18 cellular contexts compared by ENCODE assay signal in the genomic region with DNA sequence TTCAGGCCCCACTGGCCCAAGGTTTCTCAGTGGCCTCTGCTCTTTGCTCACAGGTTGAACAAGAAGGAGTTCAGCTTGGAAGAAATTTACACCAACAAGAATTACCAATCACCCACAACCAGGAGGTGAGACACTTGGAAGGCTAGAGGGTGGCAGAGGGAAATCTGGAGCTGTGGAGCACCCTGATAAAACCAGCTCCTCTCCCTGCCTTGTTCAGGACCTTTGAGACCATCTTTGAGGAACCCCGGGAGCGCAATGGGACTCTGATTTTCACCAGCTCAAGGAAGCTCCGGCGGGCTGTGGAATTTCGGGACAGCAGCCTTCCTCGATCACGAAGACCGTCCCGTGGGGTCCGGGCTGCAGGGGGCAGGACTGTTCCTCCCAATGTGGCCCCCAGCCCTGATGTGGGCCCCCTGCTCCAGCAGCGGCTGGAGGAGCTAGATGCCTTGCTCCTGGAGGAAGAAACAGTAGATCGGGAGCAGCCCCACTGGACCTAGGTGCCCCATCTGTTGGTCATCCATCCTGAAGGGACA. TPM values are rescaled to one million over a fixed set of nuclear protein-coding genes. Genes with fewer than 3 reads are reported as not detected.
A peak's percentile ranks its signal among the peaks of the same experiment; 100 is the strongest.
DNase-seq lines count a peak whose midpoint lies in the region; ATAC-seq, FAIRE-seq and TF ChIP-seq lines count a peak whose summit lies in the region.
"Had no signal": no experiment of that assay in that cellular context is flagged by ENCODE, and none has a peak within 500 bp of the region (broad histone marks: within the 10 kb centered on the region; RNA-seq: fewer than 3 reads in every experiment).

No MANE protein-coding gene starts in this region.

- peak overlapping the region; percentile 76; the same call in 1 of the 2 replicates for H3K4me2 ChIP-seq in KMS-11

- H3K9ac ChIP-seq in KMS-11: no peak overlapping the region
- no peak overlapping the region for H3K9ac ChIP-seq in kidney (ENCODE audit: low read length in 2 of 2)
- H3K9ac ChIP-seq: parathyroid adenoma had no signal

- no peaks in the 10 kb centered on the region for H4K20me1 ChIP-seq in KMS-11 (ENCODE audit: insufficient read depth)

- no peak for FAIRE-seq in kidney (lab: Jason Lieb, UNC)
- FAIRE-seq: islet of Langerhans had no signal

- no peaks in the 10 kb centered on the region for H3K36me3 ChIP-seq in KMS-11 (ENCODE audit: insufficient read depth)
- H3K36me3 ChIP-seq in kidney (ENCODE audit: control insufficient read depth in 1 of 2, insufficient read depth in 2 of 2, low read length in 2 of 2): peaks cover 10 to 33% of the 10 kb centered on the region in 2 donors

- TF ChIP-seq CTCF in AG04450 (IDR thresholded peaks at IDR 0.05; ENCODE audit: low read depth, low read length) (no peak), KMS-11 (conservative IDR thresholded peaks at IDR 0.05; ENCODE audit: low read depth, low read length) (no peak), kidney (IDR thresholded peaks at IDR 0.05; ENCODE audit: borderline replicate concordance, extremely low read depth, insufficient read depth) (no peak)

- peak overlapping the region; percentile 21 for H3K27ac ChIP-seq in AG04450 (ENCODE audit: low read depth, low read length)
- H3K27ac ChIP-seq in KMS-11: no peak overlapping the region; the same call in 1 of the 2 replicates
- no peak overlapping the region for H3K27ac ChIP-seq in kidney (ENCODE audit: low read depth in 2 of 2, low read length in 2 of 2)
- H3K27ac ChIP-seq: colonic mucosa, suprapubic skin had no signal

- H3K4me1 ChIP-seq in KMS-11 (ENCODE audit: low read depth, poor library complexity, severe bottlenecking) (peaks cover 30% of the 10 kb centered on the region), kidney (ENCODE audit: control insufficient read depth in 1 of 2, insufficient read depth in 1 of 2, low read depth in 1 of 2, low read length in 2 of 2) (peaks cover 20 to 23% of the 10 kb centered on the region in 2 donors)

- H2AFZ ChIP-seq in KMS-11 (ENCODE audit: low read depth): no peak overlapping the region
- H2AFZ ChIP-seq: parathyroid adenoma had no signal

- DNase-seq in AG04450 (ENCODE audit: low read depth, low spot score) (no peak), kidney (peak; percentile 82)
- DNase-seq in activated CD4-positive, CD25-positive, alpha-beta regulatory T cell treated with anti-CD3 and anti-CD28 coated beads, Interleukin-2, amount 50 U/mL, for 72 hours: no peak
- DNase-seq: AML-193; amygdala; colonic mucosa; DMS153; erythroblast; NCI-H2029 treated with DMSO at 0.1 percent for 48 hours; NCI-H526 treated with DMSO at 0.1 percent for 48 hours; Peyer's patch; stimulated activated CD4-positive, alpha-beta T cell treated with anti-CD3 and anti-CD28 coated beads, Interleukin-12 subunit alpha, Interleukin-12 subunit beta, amount 100 ng/mL, for 4 hours had no signal

- CTCF ChIA-PET in AG04450 (lab: Charles Lee): interaction anchor here (0.8 kb wide), 1 partner anchor 38 kb away, joined by 3 read pairs; no protein-coding TSS in a partner anchor

- H3K9me3 ChIP-seq in AG04450 (ENCODE audit: control insufficient read depth, insufficient read depth, low read length) (no peaks in the 10 kb centered on the region; the same call in 1 of the 2 replicates), kidney (ENCODE audit: control insufficient read depth in 1 of 2, low read length in 2 of 2) (no peaks in the 10 kb centered on the region)
- H3K9me3 ChIP-seq: colonic mucosa, Peyer's patch, suprapubic skin had no signal

- H3K4me3 ChIP-seq in AG04450 (ENCODE audit: low read depth, low read length) (no peak overlapping the region), KMS-11 (IDR thresholded peaks at IDR 0.05; ENCODE audit: insufficient read depth, low read depth, low read length) (no peak overlapping the region), kidney (ENCODE audit: low read length in 2 of 2) (no peak overlapping the region)
- H3K4me3 ChIP-seq: colonic mucosa, Peyer's patch, suprapubic skin had no signal

- peaks cover 13% of the 10 kb centered on the region; the same call in 1 of the 2 replicates for H3K79me2 ChIP-seq in KMS-11 (ENCODE audit: insufficient read depth, low read depth)

- intact Hi-C loops in kidney (cut with DNase I): no loop called here

- ATAC-seq in GM18519 (IDR thresholded peaks at IDR 0.05; ENCODE audit: low FRiP score, unreplicated experiment): no peak
- no peak for ATAC-seq in GM19395 (IDR thresholded peaks at IDR 0.05; ENCODE audit: unreplicated experiment)

- H3K27me3 ChIP-seq in AG04450 (ENCODE audit: control insufficient read depth, insufficient read depth, low read length): no peaks in the 10 kb centered on the region
- no peaks in the 10 kb centered on the region for H3K27me3 ChIP-seq in KMS-11 (ENCODE audit: insufficient read depth, low read depth)
- H3K27me3 ChIP-seq: colonic mucosa, Peyer's patch, suprapubic skin had no signal

- POLR2A ChIA-PET in AG04450 (lab: Yijun Ruan, JAX): no interaction called here

RNA-seq across cellular contexts. Expression of a gene that starts 2.4 kb away (rescaled TPM):
- polyA plus RNA-seq in AG04450 (2011; rRNA removed) (5.0 and 9.0 TPM in 2 replicates), kidney (ENCODE audit: insufficient read depth, low read depth, low replicate concordance) (26.3 TPM)
- 13.2 and 18.5 TPM in 2 replicates for polyA minus RNA-seq in AG04450 (2011; rRNA and poly(A)+ RNA removed)
- total RNA-seq in kidney: 66.2 TPM

RNA-seq across cellular contexts. Expression of a gene that starts 5.1 kb away (rescaled TPM):
- polyA plus RNA-seq in AG04450 (2011; rRNA removed): 4.9 and 6.9 TPM in 2 replicates
- polyA minus RNA-seq in AG04450 (2011; rRNA and poly(A)+ RNA removed): 3.7 and 3.8 TPM in 2 replicates
- 51.6 TPM for total RNA-seq in kidney
- 44.2 TPM for polyA plus RNA-seq in kidney (ENCODE audit: insufficient read depth, low read depth, low replicate concordance)

RNA-seq across cellular contexts. Expression of a gene that starts 43.1 kb away (rescaled TPM):
- polyA plus RNA-seq in AG04450 (2011; rRNA removed) (3.1 and 5.8 TPM in 2 replicates), kidney (ENCODE audit: insufficient read depth, low read depth, low replicate concordance) (1.6 TPM)
- polyA minus RNA-seq in AG04450 (2011; rRNA and poly(A)+ RNA removed): 12.3 and 17.1 TPM in 2 replicates
- total RNA-seq in kidney: 71.9 TPM

RNA-seq across cellular contexts. Expression of a gene that starts 45.7 kb away (rescaled TPM):
- polyA plus RNA-seq in AG04450 (2011; rRNA removed): 4.0 and 4.2 TPM in 2 replicates
- polyA minus RNA-seq in AG04450 (2011; rRNA and poly(A)+ RNA removed): 5.0 and 8.0 TPM in 2 replicates
- total RNA-seq in kidney: 9.0 TPM
- polyA plus RNA-seq in kidney (ENCODE audit: insufficient read depth, low read depth, low replicate concordance): 3.9 TPM
